1 cellular context compared by ENCODE assay signal in the genomic region with DNA sequence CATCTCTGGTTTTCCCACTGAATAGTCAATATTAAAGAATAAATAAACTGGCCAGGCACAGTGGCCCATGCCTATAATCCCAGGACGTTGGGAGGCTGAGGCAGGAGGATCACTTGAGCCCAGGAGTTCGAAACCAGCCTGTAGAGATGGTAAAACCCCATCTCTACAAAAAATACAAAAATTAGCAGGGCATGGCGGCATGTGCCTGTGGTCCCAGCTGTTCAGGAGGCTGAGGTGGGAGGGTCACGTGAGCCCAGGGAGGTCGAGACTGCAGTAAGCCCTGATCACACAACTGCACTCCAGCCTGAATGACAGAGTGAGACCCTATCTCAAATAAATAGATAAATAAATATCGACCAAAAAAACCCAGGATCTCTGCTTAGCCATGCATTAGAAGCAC.
TF ChIP-seq lines count a peak whose summit lies in the region.

No MANE protein-coding gene starts in this region.

TF ChIP-seq in HepG2, 621 proteins besides CTCF, POLR2A, EP300 and RAD21:
- TF ChIP-seq ZNF260 (CRISPR knock-in tag; IDR thresholded peaks at IDR 0.05; ENCODE audit: borderline replicate concordance, low read depth) (no peak), HOXA5 (CRISPR knock-in tag; IDR thresholded peaks at IDR 0.05) (no peak)
- TF ChIP-seq, protein P1, sequence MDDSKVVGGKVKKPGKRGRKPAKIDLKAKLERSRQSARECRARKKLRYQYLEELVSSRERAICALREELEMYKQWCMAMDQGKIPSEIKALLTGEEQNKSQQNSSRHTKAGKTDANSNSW (CRISPR knock-in tag; IDR thresholded peaks at IDR 0.05; ENCODE audit: borderline replicate concordance): no peak
